19 cellular contexts compared by ENCODE assay signal in genomic region chr18:64444819-64445218, GRCh38.
"Had no signal": no experiment of that assay in that cellular context is flagged by ENCODE, and none has a peak within 500 bp of the region (broad histone marks: within the 10 kb centered on the region; RNA-seq: fewer than 3 reads in every experiment).

No MANE protein-coding gene starts in this region.

- H3K27ac Mint-ChIP-seq: activated B cell treated with CpG ODN at 0.5 μM for 24 hours; activated CD8-positive, alpha-beta T cell treated with anti-CD3 and anti-CD28 coated beads, Interleukin-2, amount 10 ng/mL, durations not matched to agents 7 days and 5 days; activated naive CD4-positive, alpha-beta T cell treated with anti-CD3 and anti-CD28 coated beads, Interleukin-2, amount 50 U/mL, for 72 hours; natural killer cell treated with Interleukin-12 subunit alpha and Interleukin-12 subunit beta and Interleukin-15 and Interleukin-18, amount 100 ng/mL, for 72 hours had no signal

- H3K4me1 Mint-ChIP-seq: activated B cell treated with CpG ODN at 0.5 μM for 24 hours had no signal

- H3K4me3 Mint-ChIP-seq: activated B cell treated with CpG ODN at 0.5 μM for 24 hours; activated CD8-positive, alpha-beta T cell treated with anti-CD3 and anti-CD28 coated beads, Interleukin-2, amount 10 ng/mL, durations not matched to agents 7 days and 5 days; natural killer cell treated with Interleukin-12 subunit alpha and Interleukin-12 subunit beta and Interleukin-15 and Interleukin-18, amount 100 ng/mL, for 72 hours had no signal

- H3K9me3 ChIP-seq: right atrium auricular region, tibial nerve, uterus had no signal

- H3K27me3 Mint-ChIP-seq: activated B cell treated with CpG ODN at 0.5 μM for 24 hours; natural killer cell treated with Interleukin-12 subunit alpha and Interleukin-12 subunit beta and Interleukin-15 and Interleukin-18, amount 100 ng/mL, for 72 hours had no signal

- DNase-seq: activated B cell treated with CpG ODN at 0.5 μM for 24 hours; activated CD4-positive, alpha-beta T cell treated with anti-CD3 and anti-CD28 coated beads for 48 hours; activated CD8-positive, alpha-beta memory T cell treated with anti-CD3 and anti-CD28 coated beads, Interleukin-2, amount 50 U/mL, for 4 hours; activated CD8-positive, alpha-beta T cell treated with anti-CD3 and anti-CD28 coated beads, Interleukin-2, amount 10 ng/mL, durations not matched to agents 7 days and 5 days; activated effector memory CD4-positive, alpha-beta T cell treated with anti-CD3 and anti-CD28 coated beads, Interleukin-2, amount 50 U/mL, for 16 hours; activated T-cell treated with anti-CD3 and anti-CD28 coated beads, Interleukin-2, amount 50 U/mL, for 48 hours; foreskin fibroblast; hippocampal formation; nucleus accumbens; posterior cingulate gyrus; stimulated activated CD4-positive, alpha-beta T cell treated with anti-CD3 and anti-CD28 coated beads, Interleukin-15, amount 100 ng/mL, for 24 hours; stimulated activated CD4-positive, alpha-beta T cell treated with anti-CD3 and anti-CD28 coated beads, Interleukin-4, amount 100 ng/mL, for 24 hours; stimulated activated naive CD4-positive, alpha-beta T cell; uterus had no signal

- H3K4me3 ChIP-seq: right atrium auricular region, skin epidermis, tibial nerve, uterus had no signal

- H3K27ac ChIP-seq: right atrium auricular region, skin epidermis, tibial nerve, uterus had no signal

- ATAC-seq: activated CD8-positive, alpha-beta T cell treated with anti-CD3 and anti-CD28 coated beads, Interleukin-2, amount 10 ng/mL, durations not matched to agents 7 days and 5 days; activated naive CD4-positive, alpha-beta T cell treated with anti-CD3 and anti-CD28 coated beads, Interleukin-2, amount 50 U/mL, for 72 hours; natural killer cell treated with Interleukin-12 subunit alpha and Interleukin-12 subunit beta and Interleukin-15 and Interleukin-18, amount 100 ng/mL, for 72 hours had no signal

- H3K27me3 ChIP-seq: right atrium auricular region, tibial nerve, uterus had no signal

- H3K9me3 Mint-ChIP-seq: activated B cell treated with CpG ODN at 0.5 μM for 24 hours had no signal

- H3K4me1 ChIP-seq: right atrium auricular region, tibial nerve, uterus had no signal

- H3K36me3 ChIP-seq: right atrium auricular region, tibial nerve, uterus had no signal
